24 cellular contexts compared by ENCODE assay signal in the genomic region with DNA sequence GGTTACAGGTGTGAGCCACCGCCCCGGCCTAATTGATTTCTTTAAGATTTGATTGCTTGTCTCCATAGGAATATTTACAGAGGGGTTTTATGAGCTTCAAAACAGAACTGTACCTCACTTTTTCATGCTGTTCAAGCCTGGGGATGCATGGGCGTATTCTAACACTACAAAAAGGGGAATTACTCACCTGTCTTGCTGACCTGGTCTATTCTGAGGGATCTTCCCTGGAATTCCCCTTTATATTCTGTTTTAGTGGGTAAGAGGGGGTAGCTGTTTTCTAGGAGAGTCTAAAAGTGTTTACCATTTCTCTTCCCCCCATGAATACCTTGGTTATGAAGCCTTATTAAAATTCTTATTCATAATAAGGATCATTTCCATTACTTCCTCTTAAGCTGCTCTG. TPM values are rescaled to one million over a fixed set of nuclear protein-coding genes. Genes with fewer than 3 reads are reported as not detected.
"Had no signal": no experiment of that assay in that cellular context is flagged by ENCODE, and none has a peak within 500 bp of the region (broad histone marks: within the 10 kb centered on the region; RNA-seq: fewer than 3 reads in every experiment).

No MANE protein-coding gene starts in this region.

- ATAC-seq: gastroesophageal sphincter; left ventricle myocardium superior; natural killer cell treated with Interleukin-12 subunit alpha and Interleukin-12 subunit beta and Interleukin-15 and Interleukin-18, amount 100 ng/mL, for 72 hours had no signal

- H3K27ac Mint-ChIP-seq: activated CD4-positive, alpha-beta memory T cell treated with anti-CD3 and anti-CD28 coated beads, Interleukin-2, amount 10 ng/mL, durations not matched to agents 7 days and 5 days; activated naive CD8-positive, alpha-beta T cell treated with anti-CD3 and anti-CD28 coated beads, Interleukin-2, amount 10 ng/mL, durations not matched to agents 7 days and 5 days; activated T-helper 1 cell treated with anti-CD3 and anti-CD28 coated beads, Interleukin-12 subunit alpha, Interleukin-12 subunit beta, Interleukin-2, Interleukin-4 antibody, amounts not matched to agents 30 ng/mL and 10 ng/mL and 1 ng/mL, durations not matched to agents 14 hours and 24 hours and 36 hours; dendritic cell treated with granulocyte-macrophage colony-stimulating factor and Interleukin-4, amounts not matched to agents 40 ng/mL and 50 ng/mL, for 4 days; natural killer cell treated with Interleukin-12 subunit alpha and Interleukin-12 subunit beta and Interleukin-15 and Interleukin-18, amount 100 ng/mL, for 72 hours; T-helper 1 cell treated with Interleukin-12 subunit alpha and Interleukin-12 subunit beta and Interleukin-4 antibody, amounts not matched to agents 30 μg/mL and 1 μg/mL, for 36 hours had no signal

- H3K9me3 ChIP-seq: gastroesophageal sphincter, tibial artery had no signal

- H3K27ac ChIP-seq: cardiac muscle cell, gastroesophageal sphincter, tibial artery had no signal

- H3K4me3 Mint-ChIP-seq: activated CD4-positive, alpha-beta memory T cell treated with anti-CD3 and anti-CD28 coated beads, Interleukin-2, amount 10 ng/mL, durations not matched to agents 7 days and 5 days; activated naive CD8-positive, alpha-beta T cell treated with anti-CD3 and anti-CD28 coated beads, Interleukin-2, amount 10 ng/mL, durations not matched to agents 7 days and 5 days; activated T-helper 1 cell treated with anti-CD3 and anti-CD28 coated beads, Interleukin-12 subunit alpha, Interleukin-12 subunit beta, Interleukin-2, Interleukin-4 antibody, amounts not matched to agents 30 ng/mL and 10 ng/mL and 1 ng/mL, durations not matched to agents 14 hours and 24 hours and 36 hours; dendritic cell treated with granulocyte-macrophage colony-stimulating factor and Interleukin-4, amounts not matched to agents 40 ng/mL and 50 ng/mL, for 4 days; natural killer cell treated with Interleukin-12 subunit alpha and Interleukin-12 subunit beta and Interleukin-15 and Interleukin-18, amount 100 ng/mL, for 72 hours; T-helper 1 cell treated with Interleukin-12 subunit alpha and Interleukin-12 subunit beta and Interleukin-4 antibody, amounts not matched to agents 30 μg/mL and 1 μg/mL, for 36 hours had no signal

- H3K4me3 ChIP-seq: cardiac muscle cell, gastroesophageal sphincter, tibial artery had no signal

- H3K27me3 ChIP-seq: cardiac muscle cell, gastroesophageal sphincter, tibial artery had no signal

- H3K4me1 ChIP-seq: gastroesophageal sphincter, tibial artery had no signal

- H3K27me3 Mint-ChIP-seq: activated CD4-positive, alpha-beta memory T cell treated with anti-CD3 and anti-CD28 coated beads, Interleukin-2, amount 10 ng/mL, durations not matched to agents 7 days and 5 days; activated naive CD8-positive, alpha-beta T cell treated with anti-CD3 and anti-CD28 coated beads, Interleukin-2, amount 10 ng/mL, durations not matched to agents 7 days and 5 days; dendritic cell treated with granulocyte-macrophage colony-stimulating factor and Interleukin-4, amounts not matched to agents 40 ng/mL and 50 ng/mL, for 4 days; natural killer cell treated with Interleukin-12 subunit alpha and Interleukin-12 subunit beta and Interleukin-15 and Interleukin-18, amount 100 ng/mL, for 72 hours; progenitor cell of endocrine pancreas had no signal

- H3K4me1 Mint-ChIP-seq: activated CD4-positive, alpha-beta memory T cell treated with anti-CD3 and anti-CD28 coated beads, Interleukin-2, amount 10 ng/mL, durations not matched to agents 7 days and 5 days had no signal

- DNase-seq: activated CD4-positive, alpha-beta memory T cell treated with anti-CD3 and anti-CD28 coated beads, Interleukin-2, amount 10 ng/mL, durations not matched to agents 7 days and 5 days; activated CD4-positive, alpha-beta T cell treated with anti-CD3 and anti-CD28 coated beads for 48 hours; activated CD4-positive, CD25-positive, alpha-beta regulatory T cell; activated gamma-delta T cell treated with Interleukin-2 at 50 U/mL for 16 hours; activated naive CD8-positive, alpha-beta T cell treated with anti-CD3 and anti-CD28 coated beads, Interleukin-2, amount 10 ng/mL, durations not matched to agents 7 days and 5 days; amygdala; effector CD4-positive, alpha-beta T cell; head of caudate nucleus; hypothalamus; left ventricle myocardium superior; stimulated activated CD4-positive, alpha-beta T cell treated with anti-CD3 and anti-CD28 coated beads, Interleukin-4, amount 100 ng/mL, for 24 hours; stimulated activated naive CD4-positive, alpha-beta T cell treated with Interleukin-2 at 50 U/mL for 16 hours; substantia nigra; tibial artery had no signal

- H3K9me3 Mint-ChIP-seq: activated CD4-positive, alpha-beta memory T cell treated with anti-CD3 and anti-CD28 coated beads, Interleukin-2, amount 10 ng/mL, durations not matched to agents 7 days and 5 days; activated naive CD8-positive, alpha-beta T cell treated with anti-CD3 and anti-CD28 coated beads, Interleukin-2, amount 10 ng/mL, durations not matched to agents 7 days and 5 days; activated T-helper 1 cell treated with anti-CD3 and anti-CD28 coated beads, Interleukin-12 subunit alpha, Interleukin-12 subunit beta, Interleukin-2, Interleukin-4 antibody, amounts not matched to agents 30 ng/mL and 10 ng/mL and 1 ng/mL, durations not matched to agents 14 hours and 24 hours and 36 hours; dendritic cell treated with granulocyte-macrophage colony-stimulating factor and Interleukin-4, amounts not matched to agents 40 ng/mL and 50 ng/mL, for 4 days; natural killer cell treated with Interleukin-12 subunit alpha and Interleukin-12 subunit beta and Interleukin-15 and Interleukin-18, amount 100 ng/mL, for 72 hours; T-helper 1 cell treated with Interleukin-12 subunit alpha and Interleukin-12 subunit beta and Interleukin-4 antibody, amounts not matched to agents 30 μg/mL and 1 μg/mL, for 36 hours had no signal

RNA-seq across cellular contexts. Expression of a gene that starts 48.1 kb away (rescaled TPM):
- total RNA-seq: activated T-helper 1 cell treated with anti-CD3 and anti-CD28 coated beads, Interleukin-12 subunit alpha, Interleukin-12 subunit beta, Interleukin-2, Interleukin-4 antibody, amounts not matched to agents 30 ng/mL and 10 ng/mL and 1 ng/mL, durations not matched to agents 14 hours and 24 hours and 36 hours; chondrocyte; esophagus mucosa; natural killer cell treated with Interleukin-12 subunit alpha and Interleukin-12 subunit beta and Interleukin-15 and Interleukin-18, amount 100 ng/mL, for 72 hours; osteocyte had no signal
